8 cellular contexts compared by ENCODE assay signal in genomic region chr22:18077639-18078328, GRCh38. TPM values are rescaled to one million over a fixed set of nuclear protein-coding genes. Genes with fewer than 3 reads are reported as not detected.
A peak's percentile ranks its signal among the peaks of the same experiment; 100 is the strongest.
DNase-seq lines count a peak whose midpoint lies in the region; ATAC-seq and TF ChIP-seq lines count a peak whose summit lies in the region.

TSS of gene PEX26 (plus strand) at chr22:18077990. CDS start at chr22:18078377, 387 bp downstream.

- DNase-seq in AG10803 (ENCODE audit: low read depth) (peak; percentile 95), NCI-H510A treated with DMSO at 0.1 percent for 48 hours (lab: John Stamatoyannopoulos, UW) (peak; percentile 78), choroid plexus epithelial cell (ENCODE audit: low read depth) (peak; percentile 98), kidney glomerular epithelial cell (lab: John Stamatoyannopoulos, UW) (peak; percentile 89)
- peak; percentile 97 for DNase-seq in activated CD4-positive, alpha-beta T cell treated with anti-CD3 and anti-CD28 coated beads for 36 hours
- peak; percentile 82 to 84 for DNase-seq in stimulated activated CD4-positive, alpha-beta T cell treated with anti-CD3 and anti-CD28 coated beads, Interleukin-1b, Interleukin-23, amount 100 ng/mL, for 1 hour (ENCODE audit: low read depth in 2 of 2)

- intact Hi-C loops in activated CD4-positive, alpha-beta T cell treated with anti-CD3 and anti-CD28 coated beads for 36 hours (cut with DNase I, micrococcal nuclease) = loop anchor here (1.0 to 5.0 kb wide), 16 partner anchors 27 to 1003 kb away; partner anchors contain the start of genes BCL2L13 (in 2 of the 2), TUBA8 (in 2 of the 2), HDHD5 (in 1 of the 2) and IL17RA (in 1 of the 2)

- H3K4me3 Mint-ChIP-seq in activated CD4-positive, alpha-beta T cell treated with anti-CD3 and anti-CD28 coated beads for 36 hours = peak within 1 kb of the TSS; percentile 89

- H3K36me3 Mint-ChIP-seq in activated CD4-positive, alpha-beta T cell treated with anti-CD3 and anti-CD28 coated beads for 36 hours (ENCODE audit: low read depth) = peaks cover 37% of the 10 kb centered on the region

- TF ChIP-seq CTCF in AG10803 (conservative IDR thresholded peaks at IDR 0.05; ENCODE audit: low read length) = no peak
- TF ChIP-seq CTCF in choroid plexus epithelial cell (conservative IDR thresholded peaks at IDR 0.05; ENCODE audit: low read depth, low read length) = no peak

- H3K4me3 ChIP-seq in AG10803 (ENCODE audit: low read length) (peak within 1 kb of the TSS; percentile 100), choroid plexus epithelial cell (ENCODE audit: low read depth, low read length) (peak within 1 kb of the TSS; percentile 98)

- CTCF ChIA-PET in activated CD4-positive, alpha-beta T cell treated with anti-CD3 and anti-CD28 coated beads for 36 hours (lab: Charles Lee) = interaction anchor here (0.6 to 9.5 kb wide), 12 partner anchors 10 to 335 kb away, joined by 3 to 124 read pairs (median 4); partner anchors contain the start of genes MICAL3 and USP18

- POLR2A ChIA-PET in activated CD4-positive, alpha-beta T cell treated with anti-CD3 and anti-CD28 coated beads for 36 hours (lab: Charles Lee) = interaction anchor here (0.5 to 2.1 kb wide), 9 partner anchors 11 to 293 kb away, joined by 3 to 11 read pairs (median 3); partner anchors contain the start of gene USP18

- no peaks in the 10 kb centered on the region for H3K9me3 Mint-ChIP-seq in activated CD4-positive, alpha-beta T cell treated with anti-CD3 and anti-CD28 coated beads for 36 hours (ENCODE audit: low read depth)

- peaks cover 46% of the 10 kb centered on the region for H3K4me1 Mint-ChIP-seq in activated CD4-positive, alpha-beta T cell treated with anti-CD3 and anti-CD28 coated beads for 36 hours

- peak; percentile 91 for ATAC-seq in GM19035 (IDR thresholded peaks at IDR 0.05; ENCODE audit: unreplicated experiment)
- ATAC-seq in HG03354 (IDR thresholded peaks at IDR 0.05; ENCODE audit: poor library complexity, severe bottlenecking, unreplicated experiment) = peak; percentile 94
- ATAC-seq in activated CD4-positive, alpha-beta T cell treated with anti-CD3 and anti-CD28 coated beads for 36 hours = peak; percentile 98

- H3K27ac Mint-ChIP-seq in activated CD4-positive, alpha-beta T cell treated with anti-CD3 and anti-CD28 coated beads for 36 hours = peak within 1 kb of the TSS; percentile 98

- H3K27me3 Mint-ChIP-seq in activated CD4-positive, alpha-beta T cell treated with anti-CD3 and anti-CD28 coated beads for 36 hours = no peaks in the 10 kb centered on the region

RNA-seq across cellular contexts. Expression of gene PEX26, which starts in this region (rescaled TPM):
- 10 to 100 TPM; 50.7 to 58.0 TPM for total RNA-seq in activated CD4-positive, alpha-beta T cell treated with anti-CD3 and anti-CD28 coated beads for 36 hours

Comparison
In these comparisons a context has a peak if more than half of its experiments do, and no peak if none do; other contexts are left out.
1. Peak in every context shown above with its lines: DNase-seq, ATAC-seq and H3K4me3 ChIP-seq.